In the genomic region with DNA sequence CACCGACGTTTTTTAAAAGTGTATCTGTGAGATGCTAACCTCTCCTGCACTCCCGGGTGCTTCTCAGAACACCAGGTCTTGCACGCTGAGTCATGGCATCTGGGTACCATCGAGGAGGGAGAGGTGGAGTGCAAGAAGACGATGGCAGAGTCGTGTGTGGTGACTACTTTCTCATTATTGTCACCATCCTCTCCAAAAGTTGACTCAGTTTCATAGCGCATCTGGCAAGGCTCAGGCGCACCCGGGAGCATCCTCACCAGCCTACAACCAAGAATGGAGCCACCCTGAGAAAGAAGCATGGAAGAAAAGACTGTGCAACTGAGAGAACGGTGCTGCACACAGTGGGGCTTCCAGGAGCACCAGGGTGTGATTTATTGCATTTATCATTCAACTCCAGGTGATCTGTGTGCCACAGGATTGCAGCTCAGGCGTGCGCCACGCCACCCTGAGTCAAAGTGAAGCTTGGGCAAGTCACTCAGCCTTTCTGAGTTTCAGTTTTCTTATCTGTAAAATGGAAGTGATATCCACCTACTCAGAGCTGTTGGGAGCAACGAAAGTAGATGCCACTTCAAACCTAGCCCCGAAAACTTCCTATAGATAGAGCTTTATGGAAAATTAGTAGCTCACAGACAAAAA, we compare ENCODE assay signal across 14 cellular contexts.
DNase-seq lines count a peak whose midpoint lies in the region; ATAC-seq lines count a peak whose summit lies in the region.
"Had no signal": no experiment of that assay in that cellular context is flagged by ENCODE, and none has a peak within 500 bp of the region (broad histone marks: within the 10 kb centered on the region; RNA-seq: fewer than 3 reads in every experiment).

No MANE protein-coding gene starts in this region.

- DNase-seq in activated T-cell treated with anti-CD3 and anti-CD28 coated beads for 24 hours (ENCODE audit: low read depth), result peak; percentile 53
- no peak for DNase-seq in activated T-cell treated with anti-CD3 and anti-CD28 coated beads, Interleukin-2, amount 50 U/mL, for 1 hour
- DNase-seq in activated CD4-positive, alpha-beta memory T cell treated with anti-CD3 and anti-CD28 coated beads for 36 hours, result peak; percentile 80
- DNase-seq in posterior vena cava (ENCODE audit: low spot score), result peak; percentile 31
- DNase-seq in stimulated activated naive CD8-positive, alpha-beta T cell treated with anti-CD3 and anti-CD28 coated beads, Interleukin-15, Interleukin-2, amounts not matched to agents 100 U/mL and 50 U/mL, for 24 hours, result peak; percentile 59
- no peak for DNase-seq in cortex of kidney (lab: John Stamatoyannopoulos, UW)
- DNase-seq: body of pancreas, DMS153, left lung, NCI-H748 treated with DMSO at 0.1 percent for 48 hours had no signal

- peaks cover 26% of the 10 kb centered on the region for H3K4me1 Mint-ChIP-seq in activated CD4-positive, alpha-beta memory T cell treated with anti-CD3 and anti-CD28 coated beads for 36 hours (ENCODE audit: low read depth)
- H3K4me1 Mint-ChIP-seq: WTC11 had no signal

- peaks cover 25% of the 10 kb centered on the region for H3K9me3 Mint-ChIP-seq in activated CD4-positive, alpha-beta memory T cell treated with anti-CD3 and anti-CD28 coated beads for 36 hours

- peaks cover 51% of the 10 kb centered on the region for H3K27me3 Mint-ChIP-seq in activated CD4-positive, alpha-beta memory T cell treated with anti-CD3 and anti-CD28 coated beads for 36 hours

- peaks cover 14% of the 10 kb centered on the region for H3K36me3 Mint-ChIP-seq in activated CD4-positive, alpha-beta memory T cell treated with anti-CD3 and anti-CD28 coated beads for 36 hours

- H3K4me3 Mint-ChIP-seq in activated CD4-positive, alpha-beta memory T cell treated with anti-CD3 and anti-CD28 coated beads for 36 hours, result peak overlapping the region; percentile 9
- H3K4me3 Mint-ChIP-seq: neural crest cell, WTC11 had no signal

- POLR2A ChIA-PET in activated CD4-positive, alpha-beta memory T cell treated with anti-CD3 and anti-CD28 coated beads for 36 hours (lab: Charles Lee), result interaction anchor here (1.1 to 1.5 kb wide), 4 partner anchors 12 to 250 kb away, joined by 3 to 6 read pairs (median 5); no protein-coding TSS in a partner anchor

- CTCF ChIA-PET in activated CD4-positive, alpha-beta memory T cell treated with anti-CD3 and anti-CD28 coated beads for 36 hours (lab: Charles Lee), result interaction anchor here (0.8 to 2.6 kb wide), 5 partner anchors 42 to 254 kb away, joined by 3 to 7 read pairs (median 4); no protein-coding TSS in a partner anchor

- peak overlapping the region; percentile 82 for H3K27ac Mint-ChIP-seq in activated CD4-positive, alpha-beta memory T cell treated with anti-CD3 and anti-CD28 coated beads for 36 hours
- H3K27ac Mint-ChIP-seq: WTC11 had no signal

- peak; percentile 78 for ATAC-seq in stimulated activated naive CD8-positive, alpha-beta T cell treated with anti-CD3 and anti-CD28 coated beads, Interleukin-15, Interleukin-2, amounts not matched to agents 100 U/mL and 50 U/mL, for 24 hours
- no peak for ATAC-seq in GM21360 (IDR thresholded peaks at IDR 0.05; ENCODE audit: unreplicated experiment)
- no peak for ATAC-seq in GM21786 (IDR thresholded peaks at IDR 0.05; ENCODE audit: unreplicated experiment)
- ATAC-seq: body of pancreas, left lung, WTC11 had no signal

- intact Hi-C loops in activated CD4-positive, alpha-beta memory T cell treated with anti-CD3 and anti-CD28 coated beads for 36 hours (cut with micrococcal nuclease), result loop anchor here (1.0 kb wide), 3 partner anchors 104 to 250 kb away; no protein-coding TSS in a partner anchor
- intact Hi-C loops in posterior vena cava (cut with DNase I), result no loop called here

Comparison
In these comparisons a context has a peak if more than half of its experiments do, and no peak if none do; other contexts are left out.
1. DNase-seq: peak in activated T-cell treated with anti-CD3 and anti-CD28 coated beads for 24 hours (single experiment), activated CD4-positive, alpha-beta memory T cell treated with anti-CD3 and anti-CD28 coated beads for 36 hours (single experiment), posterior vena cava (single experiment) and stimulated activated naive CD8-positive, alpha-beta T cell treated with anti-CD3 and anti-CD28 coated beads, Interleukin-15, Interleukin-2, amounts not matched to agents 100 U/mL and 50 U/mL, for 24 hours (single experiment); none in activated T-cell treated with anti-CD3 and anti-CD28 coated beads, Interleukin-2, amount 50 U/mL, for 1 hour (single experiment) and cortex of kidney (single experiment).